In genomic region chr6:7691675-7692452, GRCh38 we compare ENCODE assay signal across 10 cellular contexts. TPM values are rescaled to one million over a fixed set of nuclear protein-coding genes. Genes with fewer than 3 reads are reported as not detected.
DNase-seq lines count a peak whose midpoint lies in the region; ATAC-seq, FAIRE-seq and TF ChIP-seq lines count a peak whose summit lies in the region.
"Had no signal": no experiment of that assay in that cellular context is flagged by ENCODE, and none has a peak within 500 bp of the region (broad histone marks: within the 10 kb centered on the region; RNA-seq: fewer than 3 reads in every experiment).

No MANE protein-coding gene starts in this region.

- TF ChIP-seq CTCF in WI38 (IDR thresholded peaks at IDR 0.05; ENCODE audit: low read depth, low read length) = no peak

- peaks cover 2 to 7% (median 7%) of the 10 kb centered on the region in 3 donors for H3K27me3 Mint-ChIP-seq in immature natural killer cell (ENCODE audit: low read depth in 3 of 3)

- H3K9me3 Mint-ChIP-seq in immature natural killer cell = peaks cover 0 to 3% (median 0%) of the 10 kb centered on the region in 6 donors
- H3K9me3 Mint-ChIP-seq: naive thymus-derived CD8-positive, alpha-beta T cell had no signal

- TF ChIP-seq POLR2A in GM12891 (IDR thresholded peaks at IDR 0.05; ENCODE audit: low read depth, low read length) = no peak

- no peak overlapping the region for H3K27ac Mint-ChIP-seq in immature natural killer cell

- H3K4me3 Mint-ChIP-seq in immature natural killer cell = no peak overlapping the region
- H3K4me3 Mint-ChIP-seq: naive thymus-derived CD8-positive, alpha-beta T cell had no signal

- H3K4me3 ChIP-seq in WI38 (ENCODE audit: low read depth, low read length) = 0 out of 2 replicates have a peak overlapping the region, but pooled peaks have one; percentile 9

- no peaks in the 10 kb centered on the region for H3K4me1 Mint-ChIP-seq in immature natural killer cell
- H3K4me1 Mint-ChIP-seq: naive thymus-derived CD8-positive, alpha-beta T cell had no signal

- no peak for FAIRE-seq in GM12891 (lab: Jason Lieb, UNC)

- H3K36me3 Mint-ChIP-seq in immature natural killer cell = no peaks in the 10 kb centered on the region
- H3K36me3 Mint-ChIP-seq: naive thymus-derived CD8-positive, alpha-beta T cell had no signal

- no peak for ATAC-seq in HG03342 (IDR thresholded peaks at IDR 0.05; ENCODE audit: unreplicated experiment)
- ATAC-seq in HG03280 (IDR thresholded peaks at IDR 0.05; ENCODE audit: unreplicated experiment) = no peak
- ATAC-seq: naive thymus-derived CD8-positive, alpha-beta T cell had no signal

- DNase-seq in A172 (ENCODE audit: low spot score) (peak; percentile 85), HCEC 1CT (peak; percentile 11), islet precursor cell (peak; percentile 99), immature natural killer cell (no peak), GM12891 (ENCODE audit: insufficient read length, low spot score) (no peak)
- DNase-seq: naive thymus-derived CD8-positive, alpha-beta T cell; Right ventricle myocardium superior had no signal

TF ChIP-seq in GM12891, 5 proteins besides CTCF, POLR2A, EP300 and RAD21:
- TF ChIP-seq POLR2AphosphoS5 (IDR thresholded peaks at IDR 0.05; ENCODE audit: low read depth, low read length) (no peak), POU2F2 (IDR thresholded peaks at IDR 0.05; ENCODE audit: low read depth, low read length) (no peak), SPI1 (IDR thresholded peaks at IDR 0.05; ENCODE audit: low read depth, low read length) (no peak), TAF1 (IDR thresholded peaks at IDR 0.05; ENCODE audit: low read depth, low read length) (no peak), PAX5 (IDR thresholded peaks at IDR 0.05; ENCODE audit: insufficient read depth, low read length, severe bottlenecking) (no peak)

RNA-seq across cellular contexts. Expression of gene BMP6, which starts 34.0 kb away (rescaled TPM):
- 0.07 and 0.22 TPM in 2 replicates for total RNA-seq in A172 (2014; rRNA removed; shearing (Covaris generic))
- polyA plus RNA-seq in immature natural killer cell = under 1 TPM in 2 of 3 donors, not detected in 1; 0.13 to 0.22 TPM
- polyA plus RNA-seq in GM12891 (2012; ENCODE audit: low read depth, missing spikeins) = 0.13 TPM
- total RNA-seq: naive thymus-derived CD8-positive, alpha-beta T cell had no signal
- polyA plus RNA-seq: naive thymus-derived CD8-positive, alpha-beta T cell had no signal

Comparison
In these comparisons a context has a peak if more than half of its experiments do, and no peak if none do; other contexts are left out.
1. DNase-seq: peak in A172 (single experiment), HCEC 1CT (single experiment) and islet precursor cell (single experiment); none in immature natural killer cell (0 of 3) and GM12891 (single experiment).